25 cellular contexts compared by ENCODE assay signal in genomic region chr1:22941257-22941656, GRCh38. TPM values are rescaled to one million over a fixed set of nuclear protein-coding genes. Genes with fewer than 3 reads are reported as not detected.
DNase-seq lines count a peak whose midpoint lies in the region; ATAC-seq and TF ChIP-seq lines count a peak whose summit lies in the region.
"Had no signal": no experiment of that assay in that cellular context is flagged by ENCODE, and none has a peak within 500 bp of the region (broad histone marks: within the 10 kb centered on the region; RNA-seq: fewer than 3 reads in every experiment).

No MANE protein-coding gene starts in this region.

- no peak overlapping the region for H3K9ac ChIP-seq in endodermal cell (ENCODE audit: extremely low read depth, low read length, poor library complexity, severe bottlenecking)
- H3K9ac ChIP-seq: BLaER1 had no signal

- H3K4me3 Mint-ChIP-seq in endodermal cell (no peak overlapping the region), glutamatergic neuron (ENCODE audit: unreplicated experiment) (no peak overlapping the region)
- H3K4me3 Mint-ChIP-seq: CD14-positive monocyte; CD4-positive, alpha-beta memory T cell; CD4-positive, CD25-positive, alpha-beta regulatory T cell; CD8-positive, alpha-beta memory T cell had no signal

- no peaks in the 10 kb centered on the region for H3K4me1 ChIP-seq in right cardiac atrium (ENCODE audit: control insufficient read depth, insufficient read depth, low read length)
- no peaks in the 10 kb centered on the region for H3K4me1 ChIP-seq in endodermal cell (ENCODE audit: control insufficient read depth, insufficient read depth, low read length)
- H3K4me1 ChIP-seq: A549, BE2C had no signal

- H3K9me3 ChIP-seq in right cardiac atrium (ENCODE audit: control insufficient read depth, low read length) (no peaks in the 10 kb centered on the region), endodermal cell (ENCODE audit: control insufficient read depth, low read length) (peaks cover 25% of the 10 kb centered on the region)
- H3K9me3 ChIP-seq: BE2C had no signal

- H3K36me3 Mint-ChIP-seq in endodermal cell (ENCODE audit: low read depth) (peaks cover 2% of the 10 kb centered on the region), glutamatergic neuron (ENCODE audit: unreplicated experiment) (peaks cover 4% of the 10 kb centered on the region)
- H3K36me3 Mint-ChIP-seq: CD14-positive monocyte; CD4-positive, CD25-positive, alpha-beta regulatory T cell had no signal

- WGBS in right cardiac atrium: 43% methylated on average over 2 of the region's 2 CpGs
- WGBS in endodermal cell (ENCODE audit: insufficient coverage in 1 of 2, insufficient read length in 1 of 2), 2 experiments: 80 to 84% methylated on average over 1 to 2 of the region's 2 CpGs

- no peak for TF ChIP-seq CTCF in endodermal cell (conservative IDR thresholded peaks at IDR 0.05)
- TF ChIP-seq CTCF in glutamatergic neuron (IDR thresholded peaks at IDR 0.05; ENCODE audit: partially characterized antibody, unreplicated experiment): no peak

- H3K27ac Mint-ChIP-seq in endodermal cell: no peak overlapping the region
- no peak overlapping the region for H3K27ac Mint-ChIP-seq in glutamatergic neuron (ENCODE audit: unreplicated experiment)
- H3K27ac Mint-ChIP-seq: CD4-positive, alpha-beta memory T cell; CD4-positive, CD25-positive, alpha-beta regulatory T cell; CD8-positive, alpha-beta memory T cell had no signal

- intact Hi-C loops in cardiac septum (cut with DNase I): no loop called here
- intact Hi-C loops in right cardiac atrium (cut with DNase I): no loop called here

- ATAC-seq in right cardiac atrium (no peak), GM18517 (IDR thresholded peaks at IDR 0.05; ENCODE audit: unreplicated experiment) (no peak)
- ATAC-seq: A549 had no signal

- DNase-seq in cardiac septum (ENCODE audit: low spot score) (peak; percentile 12), right cardiac atrium (no peak), endodermal cell (no peak), glutamatergic neuron (no peak)
- DNase-seq: BE2C; C1 segment of cervical spinal cord; CD4-positive, alpha-beta memory T cell; CD4-positive, CD25-positive, alpha-beta regulatory T cell; CD8-positive, alpha-beta memory T cell; COR-L47; DMS 273 treated with DMSO at 0.1 percent for 48 hours; DMS153; DMS53; DMS79; DND-41; EL; GF-D8 had no signal

- H3K36me3 ChIP-seq in endodermal cell (ENCODE audit: control insufficient read depth, insufficient read depth, low read length): no peaks in the 10 kb centered on the region
- H3K36me3 ChIP-seq: BE2C, BLaER1 had no signal

- no peaks in the 10 kb centered on the region for H3K27me3 Mint-ChIP-seq in endodermal cell (ENCODE audit: insufficient read depth)
- peaks cover 7% of the 10 kb centered on the region for H3K27me3 Mint-ChIP-seq in glutamatergic neuron (ENCODE audit: unreplicated experiment)

- H3K27me3 ChIP-seq in right cardiac atrium (ENCODE audit: control insufficient read depth, insufficient read depth) (no peaks in the 10 kb centered on the region), endodermal cell (ENCODE audit: control insufficient read depth, insufficient read depth, low read length, poor library complexity, severe bottlenecking) (no peaks in the 10 kb centered on the region)
- H3K27me3 ChIP-seq: BE2C, BLaER1 had no signal

- H3K4me1 Mint-ChIP-seq in endodermal cell (no peaks in the 10 kb centered on the region), glutamatergic neuron (ENCODE audit: low read depth, unreplicated experiment) (no peaks in the 10 kb centered on the region)
- H3K4me1 Mint-ChIP-seq: CD14-positive monocyte; CD4-positive, alpha-beta memory T cell; CD4-positive, CD25-positive, alpha-beta regulatory T cell; CD8-positive, alpha-beta memory T cell had no signal

- H3K4me3 ChIP-seq in right cardiac atrium (ENCODE audit: low read length): no peak overlapping the region
- peak overlapping the region; percentile 18 for H3K4me3 ChIP-seq in endodermal cell (ENCODE audit: low read length)
- H3K4me3 ChIP-seq: A549, BLaER1 had no signal

- H3K9me3 Mint-ChIP-seq in endodermal cell (peaks cover 33% of the 10 kb centered on the region), glutamatergic neuron (ENCODE audit: unreplicated experiment) (no peaks in the 10 kb centered on the region)

- no peak overlapping the region for H3K27ac ChIP-seq in right cardiac atrium (ENCODE audit: low read length)
- H3K27ac ChIP-seq in endodermal cell (ENCODE audit: low read depth, low read length): no peak overlapping the region
- H3K27ac ChIP-seq: 22Rv1, A549, BLaER1 had no signal

RNA-seq across cellular contexts. Expression of gene LACTBL1, which starts 31.4 kb away (rescaled TPM):
- total RNA-seq in cardiac septum (not detected), right cardiac atrium (not detected), endodermal cell (not detected), glutamatergic neuron (ENCODE audit: unreplicated experiment) (not detected)
- not detected for polyA plus RNA-seq in right cardiac atrium
- polyA plus RNA-seq in endodermal cell (2013, experiment 1 of 2): not detected
- polyA plus RNA-seq in endodermal cell (2013, experiment 2 of 2): not detected
- total RNA-seq: A172; CD4-positive, alpha-beta memory T cell; CD4-positive, CD25-positive, alpha-beta regulatory T cell; CD8-positive, alpha-beta memory T cell; Daoy; G401 had no signal
- polyA plus RNA-seq: A549; CD14-positive monocyte; CD4-positive, alpha-beta memory T cell; CD4-positive, CD25-positive, alpha-beta regulatory T cell; CD8-positive, alpha-beta memory T cell had no signal
